1 cellular context compared by ENCODE assay signal in the genomic region with DNA sequence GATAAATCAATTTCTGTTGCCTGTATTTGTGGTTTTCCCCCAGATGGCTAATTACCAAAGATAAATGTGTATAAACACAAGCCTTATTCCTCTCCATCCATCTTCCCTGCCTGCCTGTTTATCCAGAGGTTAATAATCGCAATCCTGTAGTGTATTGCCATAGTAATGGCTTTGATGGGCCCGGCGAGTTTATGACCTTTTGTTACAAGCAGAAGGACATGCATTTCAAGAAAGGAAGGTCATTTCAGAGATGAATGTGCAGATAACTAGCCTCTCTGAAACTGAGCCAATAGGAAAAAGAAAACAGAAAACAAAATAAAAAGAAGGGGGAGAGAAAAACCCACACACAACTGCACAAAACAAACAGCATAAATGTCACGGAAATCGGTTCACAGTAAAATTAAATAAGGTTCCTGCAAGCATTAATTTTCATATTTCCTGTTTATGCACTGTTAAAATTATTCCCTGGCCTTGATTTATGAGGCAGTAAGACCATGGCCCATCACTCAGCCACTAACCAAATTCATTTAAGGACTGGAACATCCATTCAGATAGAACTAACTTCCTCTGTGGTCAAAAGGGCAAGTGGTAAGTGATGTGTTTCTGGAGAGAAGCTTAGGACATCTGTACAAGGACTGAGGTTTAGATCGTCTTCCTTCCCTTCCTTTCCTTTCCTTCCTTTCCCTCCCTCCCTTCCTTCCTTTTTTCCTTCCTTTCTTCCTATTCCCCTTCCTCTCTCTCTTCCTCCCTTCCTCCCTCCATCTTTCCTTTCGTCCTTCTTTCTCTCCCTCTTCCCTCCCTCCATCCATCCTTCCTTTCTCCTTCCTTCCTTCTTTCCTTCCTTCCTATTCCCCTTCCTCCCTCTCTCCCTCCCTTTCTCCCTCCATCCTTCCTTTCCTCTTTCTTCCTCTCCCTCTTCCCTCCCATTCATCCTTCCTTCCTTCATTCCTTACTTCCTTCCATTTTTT.
TF ChIP-seq lines count a peak whose summit lies in the region.

No MANE protein-coding gene starts in this region.

TF ChIP-seq in K562, 482 proteins besides CTCF, POLR2A, EP300 and RAD21 (continued from another document):
- no peak for TF ChIP-seq SRSF3 (IDR thresholded peaks at IDR 0.05; ENCODE audit: insufficient read depth, low read length)
